ENCODE assay signal across 13 cellular contexts in genomic region chr6:6891949-6892461, GRCh38.
A peak's percentile ranks its signal among the peaks of the same experiment; 100 is the strongest.
DNase-seq lines count a peak whose midpoint lies in the region; ATAC-seq and TF ChIP-seq lines count a peak whose summit lies in the region.
"Had no signal": no experiment of that assay in that cellular context is flagged by ENCODE, and none has a peak within 500 bp of the region (broad histone marks: within the 10 kb centered on the region; RNA-seq: fewer than 3 reads in every experiment).

No MANE protein-coding gene starts in this region.

- DNase-seq in left ventricle myocardium inferior (no peak), Right ventricle myocardium superior (no peak), PC-9 (peak in 1 of 2 experiments; percentile 80), hepatocyte (ENCODE audit: low spot score) (no peak), type B pancreatic cell (ENCODE audit: extremely low spot score, unreplicated experiment) (no peak), NCI-H82 treated with DMSO at 0.1 percent for 48 hours (lab: John Stamatoyannopoulos, UW; ENCODE audit: unreplicated experiment) (no peak), left lobe of liver (ENCODE audit: low spot score) (no peak)
- DNase-seq: islet precursor cell, NCI-H2081 treated with DMSO at 0.1 percent for 48 hours, RPMI8226 had no signal

- no peaks in the 10 kb centered on the region for H3K9me2 ChIP-seq in PC-9 (ENCODE audit: insufficient read depth)
- H3K9me2 ChIP-seq in hepatocyte (replicated peaks; ENCODE audit: insufficient read depth), result no peaks in the 10 kb centered on the region

- H3K9me3 ChIP-seq in left ventricle myocardium inferior (replicated peaks), result no peaks in the 10 kb centered on the region
- H3K9me3 ChIP-seq in PC-9 (ENCODE audit: insufficient read depth, low read depth), result no peaks in the 10 kb centered on the region
- H3K9me3 ChIP-seq in hepatocyte (ENCODE audit: low read depth), result no peaks in the 10 kb centered on the region

- POLR2A ChIA-PET in PC-9 (lab: Charles Lee; ENCODE audit: unreplicated experiment), result no interaction called here

- CTCF ChIA-PET in PC-9 (lab: Charles Lee), result no interaction called here

- no peaks in the 10 kb centered on the region for H3K36me3 Mint-ChIP-seq in type B pancreatic cell

- H3K4me1 Mint-ChIP-seq in type B pancreatic cell (ENCODE audit: unreplicated experiment), result peaks cover 5% of the 10 kb centered on the region

- H3K4me3 ChIP-seq in left ventricle myocardium inferior (no peak overlapping the region), PC-9 (no peak overlapping the region), hepatocyte (no peak overlapping the region)

- H3K4me2 ChIP-seq in PC-9, result peak overlapping the region; percentile 62
- no peak overlapping the region for H3K4me2 ChIP-seq in hepatocyte

- peak overlapping the region; percentile 44 for H3K4me3 Mint-ChIP-seq in type B pancreatic cell

- H3K27me3 Mint-ChIP-seq in type B pancreatic cell, result no peaks in the 10 kb centered on the region

- H3K36me3 ChIP-seq in left ventricle myocardium inferior, result no peaks in the 10 kb centered on the region
- no peaks in the 10 kb centered on the region for H3K36me3 ChIP-seq in PC-9 (ENCODE audit: low read depth)
- no peaks in the 10 kb centered on the region for H3K36me3 ChIP-seq in hepatocyte (replicated peaks; ENCODE audit: insufficient read depth, low read depth)

- intact Hi-C loops in left ventricle myocardium inferior (cut with micrococcal nuclease) (no loop called here), Right ventricle myocardium superior (cut with DNase I) (no loop called here), PC-9 (cut with micrococcal nuclease; ENCODE audit: unreplicated experiment) (no loop called here)

- WGBS in hepatocyte (ENCODE audit: low lambda C conversion rate, missing lambda C conversion rate), result 73% methylated on average over 6 of the region's 6 CpGs

- H3K27ac Mint-ChIP-seq in type B pancreatic cell, result peak overlapping the region; percentile 91

- no peaks in the 10 kb centered on the region for H3K9me3 Mint-ChIP-seq in type B pancreatic cell

- H2AFZ ChIP-seq in PC-9, result peak overlapping the region; percentile 78; the same call in 1 of the 2 replicates
- H2AFZ ChIP-seq in hepatocyte, result no peak overlapping the region

- no TSS peak for BruUV-seq in PC-9 (replicated peaks; lab: Mats Ljungman, UMichigan)

- TF ChIP-seq CTCF in left ventricle myocardium inferior (IDR thresholded peaks at IDR 0.05; ENCODE audit: borderline replicate concordance), result no peak
- no peak for TF ChIP-seq CTCF in PC-9 (conservative IDR thresholded peaks at IDR 0.05)
- TF ChIP-seq CTCF in hepatocyte (IDR thresholded peaks at IDR 0.05; ENCODE audit: poor library complexity), result no peak
- TF ChIP-seq CTCF in type B pancreatic cell (conservative IDR thresholded peaks at IDR 0.05), result no peak

- ATAC-seq in Right ventricle myocardium superior (ENCODE audit: poor library complexity), result no peak
- ATAC-seq in HG02970 (IDR thresholded peaks at IDR 0.05; ENCODE audit: low FRiP score, unreplicated experiment), result no peak
- no peak for ATAC-seq in left lobe of liver
- ATAC-seq: HCT116, HepG2 had no signal

- H3K79me2 ChIP-seq in PC-9 (ENCODE audit: low read depth) (no peaks in the 10 kb centered on the region), hepatocyte (no peaks in the 10 kb centered on the region)

- H3K27ac ChIP-seq in left ventricle myocardium inferior (replicated peaks), result peak overlapping the region; percentile 90
- peak overlapping the region; percentile 86 for H3K27ac ChIP-seq in PC-9
- H3K27ac ChIP-seq in hepatocyte, result peak overlapping the region; percentile 11

- H3K27me3 ChIP-seq in left ventricle myocardium inferior (ENCODE audit: low read depth) (no peaks in the 10 kb centered on the region), PC-9 (ENCODE audit: insufficient read depth, low read depth) (no peaks in the 10 kb centered on the region), hepatocyte (no peaks in the 10 kb centered on the region)

- H4K20me1 ChIP-seq in PC-9 (ENCODE audit: insufficient read depth) (no peaks in the 10 kb centered on the region), hepatocyte (ENCODE audit: insufficient read depth, poor library complexity, severe bottlenecking) (no peaks in the 10 kb centered on the region)

- peaks cover 40% of the 10 kb centered on the region for H3K4me1 ChIP-seq in left ventricle myocardium inferior
- peaks cover 34% of the 10 kb centered on the region for H3K4me1 ChIP-seq in PC-9 (replicated peaks; ENCODE audit: insufficient read depth)
- H3K4me1 ChIP-seq in hepatocyte (ENCODE audit: insufficient read depth), result peaks cover 4% of the 10 kb centered on the region

- H3F3A ChIP-seq in PC-9 (ENCODE audit: insufficient read depth, low read depth), result peaks cover 8% of the 10 kb centered on the region

Comparison
In these comparisons a context has a peak if more than half of its experiments do, and no peak if none do; other contexts are left out.
1. H3K27ac ChIP-seq: peak in every context shown above with its lines; median percentile 90 in left ventricle myocardium inferior; 86 in PC-9; 11 in hepatocyte.